ENCODE assay signal across 11 cellular contexts in genomic region chr10:24947304-24948097, GRCh38. TPM values are rescaled to one million over a fixed set of nuclear protein-coding genes. Genes with fewer than 3 reads are reported as not detected.
DNase-seq lines count a peak whose midpoint lies in the region; ATAC-seq and TF ChIP-seq lines count a peak whose summit lies in the region.
"Had no signal": no experiment of that assay in that cellular context is flagged by ENCODE, and none has a peak within 500 bp of the region (broad histone marks: within the 10 kb centered on the region; RNA-seq: fewer than 3 reads in every experiment).

No MANE protein-coding gene starts in this region.

- no peaks in the 10 kb centered on the region for H3K27me3 ChIP-seq in aorta (ENCODE audit: control insufficient read depth in 1 of 2, insufficient read depth in 2 of 2, low read length in 1 of 2)
- H3K27me3 ChIP-seq: BLaER1 had no signal

- H3K36me3 ChIP-seq in aorta (ENCODE audit: control insufficient read depth in 1 of 2, insufficient read depth in 2 of 2, low read length in 1 of 2) = no peaks in the 10 kb centered on the region
- H3K36me3 ChIP-seq: BLaER1 had no signal

- no peaks in the 10 kb centered on the region for H3K27me3 Mint-ChIP-seq in activated CD4-positive, alpha-beta T cell treated with anti-CD3 and anti-CD28 coated beads, Interleukin-2, amount 10 ng/mL, durations not matched to agents 7 days and 5 days
- H3K27me3 Mint-ChIP-seq: activated naive CD8-positive, alpha-beta T cell had no signal

- no peak for TF ChIP-seq CTCF in fibroblast of pulmonary artery (IDR thresholded peaks at IDR 0.05; ENCODE audit: low read length, missing control alignments)

- POLR2A ChIA-PET in activated CD4-positive, alpha-beta T cell treated with anti-CD3 and anti-CD28 coated beads, Interleukin-2, amount 10 ng/mL, durations not matched to agents 7 days and 5 days (lab: Charles Lee) = no interaction called here

- DNase-seq in activated naive CD4-positive, alpha-beta T cell treated with anti-CD3 and anti-CD28 coated beads, Interleukin-2, amount 50 U/mL, for 72 hours (ENCODE audit: low spot score in 2 of 2) = no peak
- DNase-seq in activated naive CD4-positive, alpha-beta T cell treated with Interleukin-2 at 50 U/mL for 16 hours = no peak
- DNase-seq in fibroblast of pulmonary artery (ENCODE audit: low read depth) = peak; percentile 66
- DNase-seq in aorta = no peak
- DNase-seq in NCI-H2107 treated with DMSO at 0.1 percent for 48 hours (lab: John Stamatoyannopoulos, UW; ENCODE audit: unreplicated experiment) = no peak
- DNase-seq in NCI-H82 (lab: John Stamatoyannopoulos, UW) = no peak
- no peak for DNase-seq in activated CD4-positive, alpha-beta T cell treated with anti-CD3 and anti-CD28 coated beads, Interleukin-2, amount 10 ng/mL, durations not matched to agents 7 days and 5 days

- no peaks in the 10 kb centered on the region for H3K4me1 ChIP-seq in aorta (ENCODE audit: control insufficient read depth in 1 of 2, insufficient read depth in 2 of 2, low read length in 2 of 2)

- CTCF ChIA-PET in activated CD4-positive, alpha-beta T cell treated with anti-CD3 and anti-CD28 coated beads, Interleukin-2, amount 10 ng/mL, durations not matched to agents 7 days and 5 days (lab: Charles Lee) = interaction anchor here (0.9 to 1.6 kb wide), 2 partner anchors 16 to 18 kb away, joined by 3 to 4 read pairs; no protein-coding TSS in a partner anchor

- no peak overlapping the region for H3K27ac Mint-ChIP-seq in activated naive CD4-positive, alpha-beta T cell treated with anti-CD3 and anti-CD28 coated beads, Interleukin-2, amount 50 U/mL, for 72 hours
- H3K27ac Mint-ChIP-seq in activated CD4-positive, alpha-beta T cell treated with anti-CD3 and anti-CD28 coated beads, Interleukin-2, amount 10 ng/mL, durations not matched to agents 7 days and 5 days = no peak overlapping the region

- H3K27ac ChIP-seq in aorta (ENCODE audit: low read depth in 1 of 2, low read length in 2 of 2) = no peak overlapping the region
- H3K27ac ChIP-seq: BLaER1 had no signal

- WGBS in aorta, 2 donors = 86% methylated on average over 4 of the region's 4 CpGs

- peaks cover 16% of the 10 kb centered on the region for H3K4me1 Mint-ChIP-seq in activated CD4-positive, alpha-beta T cell treated with anti-CD3 and anti-CD28 coated beads, Interleukin-2, amount 10 ng/mL, durations not matched to agents 7 days and 5 days

- intact Hi-C loops in aorta (cut with DNase I) = no loop called here

- ATAC-seq in activated naive CD4-positive, alpha-beta T cell treated with anti-CD3 and anti-CD28 coated beads, Interleukin-2, amount 50 U/mL, for 72 hours = peak; percentile 52 to 94
- ATAC-seq in HG03521 (IDR thresholded peaks at IDR 0.05; ENCODE audit: unreplicated experiment) (peak; percentile 51), aorta (ENCODE audit: low FRiP score) (peak; percentile 49)

- no peaks in the 10 kb centered on the region for H3K9me3 ChIP-seq in aorta (ENCODE audit: control insufficient read depth, low read length)
- H3K9me3 ChIP-seq: BLaER1 had no signal

- H3K36me3 Mint-ChIP-seq in activated naive CD4-positive, alpha-beta T cell treated with anti-CD3 and anti-CD28 coated beads, Interleukin-2, amount 50 U/mL, for 72 hours = no peaks in the 10 kb centered on the region
- no peaks in the 10 kb centered on the region for H3K36me3 Mint-ChIP-seq in activated CD4-positive, alpha-beta T cell treated with anti-CD3 and anti-CD28 coated beads, Interleukin-2, amount 10 ng/mL, durations not matched to agents 7 days and 5 days (ENCODE audit: low read depth)
- H3K36me3 Mint-ChIP-seq: activated naive CD8-positive, alpha-beta T cell had no signal

- H3K9me3 Mint-ChIP-seq in activated naive CD4-positive, alpha-beta T cell treated with anti-CD3 and anti-CD28 coated beads, Interleukin-2, amount 50 U/mL, for 72 hours = peaks cover 0 to 4% of the 10 kb centered on the region in 2 donors
- no peaks in the 10 kb centered on the region for H3K9me3 Mint-ChIP-seq in activated CD4-positive, alpha-beta T cell treated with anti-CD3 and anti-CD28 coated beads, Interleukin-2, amount 10 ng/mL, durations not matched to agents 7 days and 5 days
- H3K9me3 Mint-ChIP-seq: neural crest cell had no signal

- H3K4me3 ChIP-seq in fibroblast of pulmonary artery (replicated peaks; ENCODE audit: low read depth, low read length) (no peak overlapping the region), aorta (ENCODE audit: low read length in 2 of 2) (no peak overlapping the region)
- H3K4me3 ChIP-seq: BLaER1 had no signal

- H3K4me3 Mint-ChIP-seq in activated CD4-positive, alpha-beta T cell treated with anti-CD3 and anti-CD28 coated beads, Interleukin-2, amount 10 ng/mL, durations not matched to agents 7 days and 5 days = no peak overlapping the region
- H3K4me3 Mint-ChIP-seq: activated naive CD8-positive, alpha-beta T cell; neural crest cell had no signal

RNA-seq across cellular contexts. Expression of gene PRTFDC1, which starts 4.9 kb away (rescaled TPM):
- 1 to 10 TPM in 1 of 2 donors, under 1 TPM in 1; 0.70 to 1.1 TPM for total RNA-seq in activated naive CD4-positive, alpha-beta T cell treated with anti-CD3 and anti-CD28 coated beads, Interleukin-2, amount 50 U/mL, for 72 hours
- total RNA-seq in aorta = 1 to 10 TPM; 3.1 to 9.2 TPM
- polyA plus RNA-seq in aorta = 10 to 100 TPM; 14.4 to 15.7 TPM
- total RNA-seq in activated CD4-positive, alpha-beta T cell treated with anti-CD3 and anti-CD28 coated beads, Interleukin-2, amount 10 ng/mL, durations not matched to agents 7 days and 5 days = under 1 TPM; 0.27 to 0.46 TPM
